ENCODE assay signal across 1 cellular context in genomic region chr12:120241561-120242274, GRCh38.
TF ChIP-seq lines count a peak whose summit lies in the region.

No MANE protein-coding gene starts in this region.

TF ChIP-seq in K562, 482 proteins besides CTCF, POLR2A, EP300 and RAD21:
- TF ChIP-seq ZNF431 (CRISPR knock-in tag; IDR thresholded peaks at IDR 0.05) (no peak), NR0B1 (IDR thresholded peaks at IDR 0.05; ENCODE audit: partially characterized antibody) (no peak), PTBP1 (IDR thresholded peaks at IDR 0.05; ENCODE audit: low read depth, low read length) (0 out of 2 replicates have a peak, but pooled peaks have one; percentile 7), ZBTB33 (CRISPR knock-in tag; IDR thresholded peaks at IDR 0.05) (0 out of 2 replicates have a peak, but pooled peaks have one; percentile 12), ZNF316 (IDR thresholded peaks at IDR 0.05) (no peak)
